In genomic region chr13:72804301-72804700, GRCh38 we compare ENCODE assay signal across 22 cellular contexts. TPM values are rescaled to one million over a fixed set of nuclear protein-coding genes. Genes with fewer than 3 reads are reported as not detected.
DNase-seq lines count a peak whose midpoint lies in the region; ATAC-seq and TF ChIP-seq lines count a peak whose summit lies in the region.
"Had no signal": no experiment of that assay in that cellular context is flagged by ENCODE, and none has a peak within 500 bp of the region (broad histone marks: within the 10 kb centered on the region; RNA-seq: fewer than 3 reads in every experiment).

No MANE protein-coding gene starts in this region.

- ATAC-seq in CD8-positive, alpha-beta T cell, result no peak
- ATAC-seq in T-helper 17 cell (no peak), GM18873 (IDR thresholded peaks at IDR 0.05; ENCODE audit: low FRiP score, unreplicated experiment) (no peak), GM19351 (IDR thresholded peaks at IDR 0.05; ENCODE audit: unreplicated experiment) (no peak)
- ATAC-seq in naive thymus-derived CD4-positive, alpha-beta T cell, result no peak
- ATAC-seq in stimulated activated naive CD8-positive, alpha-beta T cell treated with anti-CD3 and anti-CD28 coated beads, Interleukin-15, amount 100 ng/mL, for 72 hours, result no peak

- peaks cover 4% of the 10 kb centered on the region for H3K9me3 Mint-ChIP-seq in activated naive CD4-positive, alpha-beta T cell treated with anti-CD3 and anti-CD28 coated beads for 36 hours
- no peaks in the 10 kb centered on the region for H3K9me3 Mint-ChIP-seq in CD8-positive, alpha-beta T cell
- peaks cover 0 to 6% (median 2%) of the 10 kb centered on the region in 11 donors for H3K9me3 Mint-ChIP-seq in naive thymus-derived CD4-positive, alpha-beta T cell
- H3K9me3 Mint-ChIP-seq in stimulated activated naive CD8-positive, alpha-beta T cell treated with anti-CD3 and anti-CD28 coated beads, Interleukin-15, amount 100 ng/mL, for 72 hours, result no peaks in the 10 kb centered on the region

- CTCF ChIA-PET in activated naive CD4-positive, alpha-beta T cell treated with anti-CD3 and anti-CD28 coated beads for 36 hours (lab: Charles Lee), result no interaction called here
- CTCF ChIA-PET in CD8-positive, alpha-beta T cell (lab: Charles Lee), result no interaction called here
- CTCF ChIA-PET in naive thymus-derived CD4-positive, alpha-beta T cell (lab: Charles Lee), result no interaction called here

- peaks cover 8% of the 10 kb centered on the region for H3K4me1 Mint-ChIP-seq in activated naive CD4-positive, alpha-beta T cell treated with anti-CD3 and anti-CD28 coated beads for 36 hours (ENCODE audit: low read depth)
- H3K4me1 Mint-ChIP-seq in CD8-positive, alpha-beta T cell (ENCODE audit: low read depth), result peaks cover 9% of the 10 kb centered on the region
- H3K4me1 Mint-ChIP-seq in T-helper 17 cell, result peaks cover 11% of the 10 kb centered on the region
- H3K4me1 Mint-ChIP-seq in naive thymus-derived CD4-positive, alpha-beta T cell, result peaks cover 0 to 19% (median 12%) of the 10 kb centered on the region in 7 donors
- no peaks in the 10 kb centered on the region for H3K4me1 Mint-ChIP-seq in stimulated activated naive CD8-positive, alpha-beta T cell treated with anti-CD3 and anti-CD28 coated beads, Interleukin-15, amount 100 ng/mL, for 72 hours

- POLR2A ChIA-PET in CD8-positive, alpha-beta T cell (lab: Charles Lee), result no interaction called here
- POLR2A ChIA-PET in naive thymus-derived CD4-positive, alpha-beta T cell (lab: Charles Lee), result interaction anchor here (0.6 kb wide), 1 partner anchor 913 kb away, joined by 3 read pairs; no protein-coding TSS in a partner anchor

- DNase-seq in activated naive CD4-positive, alpha-beta T cell treated with anti-CD3 and anti-CD28 coated beads for 36 hours, result no peak
- no peak for DNase-seq in activated naive CD4-positive, alpha-beta T cell (lab: John Stamatoyannopoulos, UW)
- no peak for DNase-seq in CD8-positive, alpha-beta T cell
- DNase-seq in T-helper 17 cell, result no peak
- DNase-seq in naive thymus-derived CD4-positive, alpha-beta T cell, result no peak
- no peak for DNase-seq in stimulated activated naive CD8-positive, alpha-beta T cell treated with anti-CD3 and anti-CD28 coated beads, Interleukin-15, amount 100 ng/mL, for 72 hours
- DNase-seq: AML-193, C1 segment of cervical spinal cord, COR-L47, DMS 273 treated with DMSO at 0.1 percent for 48 hours, DMS79 treated with DMSO at 0.1 percent for 48 hours, H7, Kasumi-1, MG63, NCI-H1417, NCI-H1694 treated with DMSO at 0.1 percent for 48 hours, NCI-H2081 treated with DMSO at 0.1 percent for 48 hours, NCI-H2171 treated with DMSO at 0.1 percent for 48 hours, NCI-H524 treated with DMSO at 0.1 percent for 48 hours, Peyer's patch had no signal

- intact Hi-C loops in activated naive CD4-positive, alpha-beta T cell treated with anti-CD3 and anti-CD28 coated beads for 36 hours (cut with micrococcal nuclease), result no loop called here
- intact Hi-C loops in CD8-positive, alpha-beta T cell (cut with DNase I, micrococcal nuclease), result no loop called here
- intact Hi-C loops in naive thymus-derived CD4-positive, alpha-beta T cell (cut with micrococcal nuclease), result loop anchor here (10.0 kb wide), 2 partner anchors 610 to 720 kb away; no protein-coding TSS in a partner anchor

- H3K9me3 ChIP-seq in CD8-positive, alpha-beta T cell (ENCODE audit: low read length), result no peaks in the 10 kb centered on the region
- no peaks in the 10 kb centered on the region for H3K9me3 ChIP-seq in T-helper 17 cell (ENCODE audit: control insufficient read depth, low read length, poor library complexity, severe bottlenecking)
- no peaks in the 10 kb centered on the region for H3K9me3 ChIP-seq in naive thymus-derived CD4-positive, alpha-beta T cell (ENCODE audit: control insufficient read depth in 2 of 3, low read length in 3 of 3)
- H3K9me3 ChIP-seq: MG63, Peyer's patch had no signal

- H3K36me3 Mint-ChIP-seq in activated naive CD4-positive, alpha-beta T cell treated with anti-CD3 and anti-CD28 coated beads for 36 hours (ENCODE audit: low read depth), result peaks cover 39% of the 10 kb centered on the region
- H3K36me3 Mint-ChIP-seq in CD8-positive, alpha-beta T cell, result peaks cover 55% of the 10 kb centered on the region
- peaks cover 9% of the 10 kb centered on the region for H3K36me3 Mint-ChIP-seq in T-helper 17 cell (ENCODE audit: low read depth)
- peaks cover 12 to 53% (median 40%) of the 10 kb centered on the region in 5 donors for H3K36me3 Mint-ChIP-seq in naive thymus-derived CD4-positive, alpha-beta T cell

- H3K27ac Mint-ChIP-seq in activated naive CD4-positive, alpha-beta T cell treated with anti-CD3 and anti-CD28 coated beads for 36 hours, result peak overlapping the region; percentile 39
- peak overlapping the region; percentile 5 for H3K27ac Mint-ChIP-seq in CD8-positive, alpha-beta T cell
- H3K27ac Mint-ChIP-seq in T-helper 17 cell, result peak overlapping the region; percentile 70
- peak overlapping the region in 6 of 9 donors; percentile 3 to 59 (median 33) for H3K27ac Mint-ChIP-seq in naive thymus-derived CD4-positive, alpha-beta T cell
- no peak overlapping the region for H3K27ac Mint-ChIP-seq in stimulated activated naive CD8-positive, alpha-beta T cell treated with anti-CD3 and anti-CD28 coated beads, Interleukin-15, amount 100 ng/mL, for 72 hours

- H3K27me3 Mint-ChIP-seq in activated naive CD4-positive, alpha-beta T cell treated with anti-CD3 and anti-CD28 coated beads for 36 hours (ENCODE audit: low read depth), result no peaks in the 10 kb centered on the region
- H3K27me3 Mint-ChIP-seq in CD8-positive, alpha-beta T cell (ENCODE audit: low read depth), result no peaks in the 10 kb centered on the region
- H3K27me3 Mint-ChIP-seq in T-helper 17 cell, result no peaks in the 10 kb centered on the region
- H3K27me3 Mint-ChIP-seq in naive thymus-derived CD4-positive, alpha-beta T cell, result no peaks in the 10 kb centered on the region
- no peaks in the 10 kb centered on the region for H3K27me3 Mint-ChIP-seq in stimulated activated naive CD8-positive, alpha-beta T cell treated with anti-CD3 and anti-CD28 coated beads, Interleukin-15, amount 100 ng/mL, for 72 hours

- no peaks in the 10 kb centered on the region for H3K27me3 ChIP-seq in CD8-positive, alpha-beta T cell (ENCODE audit: insufficient read depth, low read length)
- no peaks in the 10 kb centered on the region for H3K27me3 ChIP-seq in naive thymus-derived CD4-positive, alpha-beta T cell (ENCODE audit: control insufficient read depth in 2 of 2, insufficient read depth in 2 of 2, low read length in 2 of 2)
- H3K27me3 ChIP-seq: MG63, Peyer's patch had no signal

- H3K27ac ChIP-seq in CD8-positive, alpha-beta T cell (ENCODE audit: low read depth, low read length), result no peak overlapping the region
- H3K27ac ChIP-seq in naive thymus-derived CD4-positive, alpha-beta T cell (ENCODE audit: low read depth, low read length), result no peak overlapping the region
- H3K27ac ChIP-seq: Peyer's patch had no signal

- TF ChIP-seq CTCF in CD8-positive, alpha-beta T cell (IDR thresholded peaks at IDR 0.05), result no peak

- H3K4me3 Mint-ChIP-seq in activated naive CD4-positive, alpha-beta T cell treated with anti-CD3 and anti-CD28 coated beads for 36 hours, result no peak overlapping the region
- no peak overlapping the region for H3K4me3 Mint-ChIP-seq in CD8-positive, alpha-beta T cell
- no peak overlapping the region for H3K4me3 Mint-ChIP-seq in T-helper 17 cell
- no peak overlapping the region for H3K4me3 Mint-ChIP-seq in naive thymus-derived CD4-positive, alpha-beta T cell
- no peak overlapping the region for H3K4me3 Mint-ChIP-seq in stimulated activated naive CD8-positive, alpha-beta T cell treated with anti-CD3 and anti-CD28 coated beads, Interleukin-15, amount 100 ng/mL, for 72 hours

- H3K36me3 ChIP-seq in CD8-positive, alpha-beta T cell (ENCODE audit: insufficient read depth, low read length), result peaks cover 3% of the 10 kb centered on the region
- peaks cover 0 to 34% (median 0%) of the 10 kb centered on the region in 3 experiments for H3K36me3 ChIP-seq in naive thymus-derived CD4-positive, alpha-beta T cell (ENCODE audit: control insufficient read depth in 2 of 3, insufficient read depth in 3 of 3, low read length in 3 of 3)

- H3K4me3 ChIP-seq in CD8-positive, alpha-beta T cell (ENCODE audit: low read depth, low read length), result no peak overlapping the region
- H3K4me3 ChIP-seq in naive thymus-derived CD4-positive, alpha-beta T cell (ENCODE audit: low read length), result no peak overlapping the region
- H3K4me3 ChIP-seq: MG63, Peyer's patch had no signal

- no peaks in the 10 kb centered on the region for H3K4me1 ChIP-seq in CD8-positive, alpha-beta T cell (ENCODE audit: insufficient read depth, low read length)
- no peaks in the 10 kb centered on the region for H3K4me1 ChIP-seq in naive thymus-derived CD4-positive, alpha-beta T cell (ENCODE audit: control insufficient read depth in 2 of 2, insufficient read depth in 2 of 2, low read length in 2 of 2)
- H3K4me1 ChIP-seq: Peyer's patch had no signal

RNA-seq across cellular contexts. Expression of gene PIBF1, which starts 22.4 kb away (rescaled TPM):
- total RNA-seq in activated naive CD4-positive, alpha-beta T cell treated with anti-CD3 and anti-CD28 coated beads for 36 hours, result 10 to 100 TPM; 19.5 to 23.5 TPM
- total RNA-seq in CD8-positive, alpha-beta T cell, result 10 to 100 TPM; 13.1 to 14.3 TPM
- 10 to 100 TPM; 25.4 to 28.3 TPM for total RNA-seq in T-helper 17 cell
- total RNA-seq in naive thymus-derived CD4-positive, alpha-beta T cell, result 10 to 100 TPM; 27.3 to 40.1 (median 31.6) TPM
- polyA plus RNA-seq in naive thymus-derived CD4-positive, alpha-beta T cell, result 10 to 100 TPM; 20.4 to 24.9 TPM

RNA-seq across cellular contexts. Expression of gene DIS3, which starts 22.6 kb away (rescaled TPM):
- total RNA-seq in activated naive CD4-positive, alpha-beta T cell treated with anti-CD3 and anti-CD28 coated beads for 36 hours, result 10 to 100 TPM; 47.7 to 48.9 TPM
- total RNA-seq in CD8-positive, alpha-beta T cell, result 10 to 100 TPM; 60.8 to 64.5 TPM
- total RNA-seq in T-helper 17 cell, result 10 to 100 TPM; 29.1 to 42.2 TPM
- total RNA-seq in naive thymus-derived CD4-positive, alpha-beta T cell, result 10 to 100 TPM; 24.8 to 44.8 (median 39.2) TPM
- polyA plus RNA-seq in naive thymus-derived CD4-positive, alpha-beta T cell, result 10 to 100 TPM; 14.4 to 15.3 TPM

Comparison
In these comparisons a context has a peak if more than half of its experiments do, and no peak if none do; other contexts are left out.
1. H3K27ac Mint-ChIP-seq: peak in activated naive CD4-positive, alpha-beta T cell treated with anti-CD3 and anti-CD28 coated beads for 36 hours (single experiment), CD8-positive, alpha-beta T cell (single experiment), T-helper 17 cell (single experiment) and naive thymus-derived CD4-positive, alpha-beta T cell (6 of 9); none in stimulated activated naive CD8-positive, alpha-beta T cell treated with anti-CD3 and anti-CD28 coated beads, Interleukin-15, amount 100 ng/mL, for 72 hours (0 of 2).
2. intact Hi-C loops: an anchor here in naive thymus-derived CD4-positive, alpha-beta T cell (10.0 kb wide); none called in activated naive CD4-positive, alpha-beta T cell treated with anti-CD3 and anti-CD28 coated beads for 36 hours and CD8-positive, alpha-beta T cell.